In genomic region chr10:69861251-69862240, GRCh38 we compare ENCODE assay signal across 1 cellular context.
TF ChIP-seq lines count a peak whose summit lies in the region.

No MANE protein-coding gene starts in this region.

TF ChIP-seq in K562, 482 proteins besides CTCF, POLR2A, EP300 and RAD21 (continued from another document):
- TF ChIP-seq CEBPZ (IDR thresholded peaks at IDR 0.05; ENCODE audit: borderline replicate concordance, low read depth, low read length) = no peak
- TF ChIP-seq HDAC2 (IDR thresholded peaks at IDR 0.05) = no peak
- no peak for TF ChIP-seq ZBED1 (IDR thresholded peaks at IDR 0.05)
- no peak for TF ChIP-seq ZNF140 (CRISPR knock-in tag; IDR thresholded peaks at IDR 0.05)
- no peak for TF ChIP-seq DLX4 (CRISPR knock-in tag; IDR thresholded peaks at IDR 0.05)
- TF ChIP-seq ZNF124 (CRISPR knock-in tag; IDR thresholded peaks at IDR 0.05) = no peak
- peak; percentile 51 for TF ChIP-seq CBFA2T3 (IDR thresholded peaks at IDR 0.05)
- no peak for TF ChIP-seq PHB2 (IDR thresholded peaks at IDR 0.05; ENCODE audit: low read depth)
- TF ChIP-seq, protein P1, sequence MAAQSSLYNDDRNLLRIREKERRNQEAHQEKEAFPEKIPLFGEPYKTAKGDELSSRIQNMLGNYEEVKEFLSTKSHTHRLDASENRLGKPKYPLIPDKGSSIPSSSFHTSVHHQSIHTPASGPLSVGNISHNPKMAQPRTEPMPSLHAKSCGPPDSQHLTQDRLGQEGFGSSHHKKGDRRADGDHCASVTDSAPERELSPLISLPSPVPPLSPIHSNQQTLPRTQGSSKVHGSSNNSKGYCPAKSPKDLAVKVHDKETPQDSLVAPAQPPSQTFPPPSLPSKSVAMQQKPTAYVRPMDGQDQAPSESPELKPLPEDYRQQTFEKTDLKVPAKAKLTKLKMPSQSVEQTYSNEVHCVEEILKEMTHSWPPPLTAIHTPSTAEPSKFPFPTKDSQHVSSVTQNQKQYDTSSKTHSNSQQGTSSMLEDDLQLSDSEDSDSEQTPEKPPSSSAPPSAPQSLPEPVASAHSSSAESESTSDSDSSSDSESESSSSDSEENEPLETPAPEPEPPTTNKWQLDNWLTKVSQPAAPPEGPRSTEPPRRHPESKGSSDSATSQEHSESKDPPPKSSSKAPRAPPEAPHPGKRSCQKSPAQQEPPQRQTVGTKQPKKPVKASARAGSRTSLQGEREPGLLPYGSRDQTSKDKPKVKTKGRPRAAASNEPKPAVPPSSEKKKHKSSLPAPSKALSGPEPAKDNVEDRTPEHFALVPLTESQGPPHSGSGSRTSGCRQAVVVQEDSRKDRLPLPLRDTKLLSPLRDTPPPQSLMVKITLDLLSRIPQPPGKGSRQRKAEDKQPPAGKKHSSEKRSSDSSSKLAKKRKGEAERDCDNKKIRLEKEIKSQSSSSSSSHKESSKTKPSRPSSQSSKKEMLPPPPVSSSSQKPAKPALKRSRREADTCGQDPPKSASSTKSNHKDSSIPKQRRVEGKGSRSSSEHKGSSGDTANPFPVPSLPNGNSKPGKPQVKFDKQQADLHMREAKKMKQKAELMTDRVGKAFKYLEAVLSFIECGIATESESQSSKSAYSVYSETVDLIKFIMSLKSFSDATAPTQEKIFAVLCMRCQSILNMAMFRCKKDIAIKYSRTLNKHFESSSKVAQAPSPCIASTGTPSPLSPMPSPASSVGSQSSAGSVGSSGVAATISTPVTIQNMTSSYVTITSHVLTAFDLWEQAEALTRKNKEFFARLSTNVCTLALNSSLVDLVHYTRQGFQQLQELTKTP (IDR thresholded peaks at IDR 0.05; ENCODE audit: low read depth in 1 of 2, partially characterized antibody in 2 of 2) = no peak
- TF ChIP-seq FOSL1 (tag; conservative IDR thresholded peaks at IDR 0.05) = peak; percentile 94
- no peak for TF ChIP-seq E2F3 (CRISPR knock-in tag; IDR thresholded peaks at IDR 0.05)
- no peak for TF ChIP-seq POLR3A (IDR thresholded peaks at IDR 0.05; ENCODE audit: borderline replicate concordance, extremely low read depth, insufficient read depth, insufficient read length)
- no peak for TF ChIP-seq ZKSCAN1 (IDR thresholded peaks at IDR 0.05; ENCODE audit: low read depth, low read length)
- no peak for TF ChIP-seq FOXM1 (IDR thresholded peaks at IDR 0.05; ENCODE audit: low read depth)
- no peak for TF ChIP-seq FOXM1 (CRISPR knock-in tag; IDR thresholded peaks at IDR 0.05; ENCODE audit: low read depth)
- TF ChIP-seq GTF2A2 (tag; IDR thresholded peaks at IDR 0.05) = no peak
- no peak for TF ChIP-seq ZFP91 (CRISPR knock-in tag; IDR thresholded peaks at IDR 0.05)
- no peak for TF ChIP-seq NRF1 (conservative IDR thresholded peaks at IDR 0.05 in 1 of 2, IDR thresholded peaks at IDR 0.05 in 1 of 2)
- no peak for TF ChIP-seq STAG1 (CRISPR knock-in tag; IDR thresholded peaks at IDR 0.05; ENCODE audit: borderline replicate concordance)
- no peak for TF ChIP-seq EGR1 (conservative IDR thresholded peaks at IDR 0.05)
- peak; percentile 89 for TF ChIP-seq CEBPG (CRISPR knock-in tag; IDR thresholded peaks at IDR 0.05)
- peak; percentile 70 to 94 for TF ChIP-seq CEBPG (tag; conservative IDR thresholded peaks at IDR 0.05 in 1 of 2, IDR thresholded peaks at IDR 0.05 in 1 of 2)
- no peak for TF ChIP-seq ADNP (tag; IDR thresholded peaks at IDR 0.05)
- no peak for TF ChIP-seq HINFP (tag; conservative IDR thresholded peaks at IDR 0.05; ENCODE audit: low read depth)
- TF ChIP-seq OTX1 (CRISPR knock-in tag; IDR thresholded peaks at IDR 0.05) = no peak
- no peak for TF ChIP-seq SMAD4 (CRISPR knock-in tag; conservative IDR thresholded peaks at IDR 0.05)
- TF ChIP-seq ZNF77 (CRISPR knock-in tag; IDR thresholded peaks at IDR 0.05) = no peak
- TF ChIP-seq JUNB (CRISPR knock-in tag; conservative IDR thresholded peaks at IDR 0.05) = no peak
- no peak for TF ChIP-seq MTF1 (CRISPR knock-in tag; IDR thresholded peaks at IDR 0.05; ENCODE audit: borderline replicate concordance)
- TF ChIP-seq SLC30A9 (CRISPR knock-in tag; IDR thresholded peaks at IDR 0.05) = no peak
- TF ChIP-seq NR2C2 (CRISPR knock-in tag; IDR thresholded peaks at IDR 0.05) = no peak
- TF ChIP-seq NR2C2 (tag; IDR thresholded peaks at IDR 0.05) = no peak
- TF ChIP-seq PHB (CRISPR knock-in tag; IDR thresholded peaks at IDR 0.05) = no peak
- no peak for TF ChIP-seq ZNF347 (CRISPR knock-in tag; IDR thresholded peaks at IDR 0.05; ENCODE audit: low read depth)
- no peak for TF ChIP-seq GTF2F1 (IDR thresholded peaks at IDR 0.05; ENCODE audit: low read depth, low read length)
- TF ChIP-seq MCM2 (IDR thresholded peaks at IDR 0.05; ENCODE audit: low read depth) = no peak
TF ChIP-seq in K562: peak in this region for 18.
